10 cellular contexts compared by ENCODE assay signal in genomic region chr12:105278043-105278697, GRCh38. TPM values are rescaled to one million over a fixed set of nuclear protein-coding genes. Genes with fewer than 3 reads are reported as not detected.
DNase-seq lines count a peak whose midpoint lies in the region; ATAC-seq and TF ChIP-seq lines count a peak whose summit lies in the region.
"Had no signal": no experiment of that assay in that cellular context is flagged by ENCODE, and none has a peak within 500 bp of the region (broad histone marks: within the 10 kb centered on the region; RNA-seq: fewer than 3 reads in every experiment).

No MANE protein-coding gene starts in this region.

- TF ChIP-seq CTCF in epithelial cell of proximal tubule (conservative IDR thresholded peaks at IDR 0.05; ENCODE audit: low read depth, low read length) (peak; percentile 32), GM13976 (IDR thresholded peaks at IDR 0.05; ENCODE audit: borderline replicate concordance, control extremely low read depth, extremely low read depth, insufficient read depth, missing control alignments) (no peak)

- intact Hi-C loops in sciatic nerve (cut with DNase I): no loop called here

- in situ Hi-C loops in GM13976 (cut with MboI; ENCODE audit: low sequenced_read_pairs, unreplicated experiment): no loop called here

- peak; percentile 38 for ATAC-seq in sciatic nerve
- ATAC-seq: left ventricle myocardium superior had no signal

- H3K4me3 ChIP-seq in epithelial cell of proximal tubule (ENCODE audit: low read depth, low read length): no peak overlapping the region

- peak; percentile 33 for DNase-seq in GM03348 (ENCODE audit: low spot score)
- peak; percentile 4 for DNase-seq in OCI-M1 (lab: John Stamatoyannopoulos, UW)
- no peak for DNase-seq in epithelial cell of proximal tubule (ENCODE audit: low read depth)
- DNase-seq in sciatic nerve (ENCODE audit: low spot score): no peak
- no peak for DNase-seq in DMS79 treated with DMSO at 0.1 percent for 48 hours (lab: John Stamatoyannopoulos, UW)
- DNase-seq in GM13976 (ENCODE audit: low spot score): no peak
- DNase-seq in NCI-H748 (lab: John Stamatoyannopoulos, UW; ENCODE audit: unreplicated experiment): no peak
- no peak for DNase-seq in NCI-H2227 treated with DMSO at 0.1 percent for 48 hours (lab: John Stamatoyannopoulos, UW)
- DNase-seq: activated effector memory CD4-positive, alpha-beta T cell treated with Interleukin-2 at 50 U/mL for 16 hours; left ventricle myocardium superior had no signal

RNA-seq across cellular contexts. Expression of gene APPL2, which starts 42.2 kb away (rescaled TPM):
- total RNA-seq in epithelial cell of proximal tubule (20.6 and 57.4 TPM in 2 replicates), sciatic nerve (53.4 TPM)

RNA-seq across cellular contexts. Expression of gene C12orf75, which starts 52.3 kb away (rescaled TPM):
- total RNA-seq in epithelial cell of proximal tubule (650 and 726 TPM in 2 replicates), sciatic nerve (35.7 TPM)

Comparison
In these comparisons a context has a peak if more than half of its experiments do, and no peak if none do; other contexts are left out.
1. DNase-seq: peak in GM03348 (single experiment) and OCI-M1 (single experiment); none in epithelial cell of proximal tubule (single experiment), sciatic nerve (single experiment), DMS79 treated with DMSO at 0.1 percent for 48 hours (single experiment), GM13976 (single experiment), NCI-H748 (single experiment) and NCI-H2227 treated with DMSO at 0.1 percent for 48 hours (single experiment).
2. RNA of gene C12orf75, which starts 52.3 kb away (total RNA-seq): 650 to 726 TPM in epithelial cell of proximal tubule; 35.7 TPM in sciatic nerve (single experiment); every median in the first group is over 10 times any median in the second.